In genomic region chr19:6482343-6482686, GRCh38 we compare ENCODE assay signal across 8 cellular contexts. TPM values are rescaled to one million over a fixed set of nuclear protein-coding genes. Genes with fewer than 3 reads are reported as not detected.
DNase-seq lines count a peak whose midpoint lies in the region; FAIRE-seq and TF ChIP-seq lines count a peak whose summit lies in the region.
"Had no signal": no experiment of that assay in that cellular context is flagged by ENCODE, and none has a peak within 500 bp of the region (broad histone marks: within the 10 kb centered on the region; RNA-seq: fewer than 3 reads in every experiment).

No MANE protein-coding gene starts in this region.

- no peaks in the 10 kb centered on the region for H3K36me3 Mint-ChIP-seq in IgD-negative memory B cell
- H3K36me3 Mint-ChIP-seq in activated T-helper 1 cell treated with anti-CD3 and anti-CD28 coated beads, Interleukin-12 subunit alpha, Interleukin-12 subunit beta, Interleukin-2, Interleukin-4 antibody, amounts not matched to agents 30 ng/mL and 10 ng/mL and 1 ng/mL, durations not matched to agents 14 hours and 24 hours and 36 hours (ENCODE audit: low read depth) = peaks cover 2% of the 10 kb centered on the region

- peaks cover 18 to 19% (median 18%) of the 10 kb centered on the region in 3 donors for H3K4me1 Mint-ChIP-seq in IgD-negative memory B cell
- peaks cover 23% of the 10 kb centered on the region for H3K4me1 Mint-ChIP-seq in activated T-helper 1 cell treated with anti-CD3 and anti-CD28 coated beads, Interleukin-12 subunit alpha, Interleukin-12 subunit beta, Interleukin-2, Interleukin-4 antibody, amounts not matched to agents 30 ng/mL and 10 ng/mL and 1 ng/mL, durations not matched to agents 14 hours and 24 hours and 36 hours (ENCODE audit: low read depth)

- peak overlapping the region; percentile 84 to 97 (median 97) for H3K27ac Mint-ChIP-seq in IgD-negative memory B cell
- H3K27ac Mint-ChIP-seq in activated T-helper 1 cell treated with anti-CD3 and anti-CD28 coated beads, Interleukin-12 subunit alpha, Interleukin-12 subunit beta, Interleukin-2, Interleukin-4 antibody, amounts not matched to agents 30 ng/mL and 10 ng/mL and 1 ng/mL, durations not matched to agents 14 hours and 24 hours and 36 hours = peak overlapping the region; percentile 89

- DNase-seq in activated T-helper 1 cell treated with anti-CD3 and anti-CD28 coated beads, Interleukin-12 subunit alpha, Interleukin-12 subunit beta, Interleukin-2, Interleukin-4 antibody, amounts not matched to agents 30 ng/mL and 10 ng/mL and 1 ng/mL, durations not matched to agents 14 hours and 24 hours and 36 hours (ENCODE audit: low spot score) = no peak
- DNase-seq in GM12891 (ENCODE audit: insufficient read length, low spot score) = no peak
- DNase-seq in posterior cingulate gyrus = no peak
- no peak for DNase-seq in DMS79 treated with DMSO at 0.1 percent for 48 hours (lab: John Stamatoyannopoulos, UW)
- DNase-seq: NCI-H1092 treated with DMSO at 0.1 percent for 48 hours had no signal

- FAIRE-seq in GM12891 (lab: Jason Lieb, UNC) = no peak

- no peak overlapping the region for H3K4me3 ChIP-seq in skin epidermis

- intact Hi-C loops in activated T-helper 1 cell treated with anti-CD3 and anti-CD28 coated beads, Interleukin-12 subunit alpha, Interleukin-12 subunit beta, Interleukin-2, Interleukin-4 antibody, amounts not matched to agents 30 ng/mL and 10 ng/mL and 1 ng/mL, durations not matched to agents 14 hours and 24 hours and 36 hours (cut with micrococcal nuclease) = no loop called here
- intact Hi-C loops in posterior cingulate gyrus (cut with DNase I) = no loop called here

- H3K27me3 Mint-ChIP-seq in IgD-negative memory B cell = no peaks in the 10 kb centered on the region
- H3K27me3 Mint-ChIP-seq in activated T-helper 1 cell treated with anti-CD3 and anti-CD28 coated beads, Interleukin-12 subunit alpha, Interleukin-12 subunit beta, Interleukin-2, Interleukin-4 antibody, amounts not matched to agents 30 ng/mL and 10 ng/mL and 1 ng/mL, durations not matched to agents 14 hours and 24 hours and 36 hours (ENCODE audit: insufficient read depth) = no peaks in the 10 kb centered on the region

- TF ChIP-seq POLR2A in GM12891 (IDR thresholded peaks at IDR 0.05; ENCODE audit: low read depth, low read length) = no peak

- no peaks in the 10 kb centered on the region for H3K9me3 Mint-ChIP-seq in IgD-negative memory B cell
- H3K9me3 Mint-ChIP-seq in activated T-helper 1 cell treated with anti-CD3 and anti-CD28 coated beads, Interleukin-12 subunit alpha, Interleukin-12 subunit beta, Interleukin-2, Interleukin-4 antibody, amounts not matched to agents 30 ng/mL and 10 ng/mL and 1 ng/mL, durations not matched to agents 14 hours and 24 hours and 36 hours = no peaks in the 10 kb centered on the region

- peak overlapping the region in 14 of 21 experiments; percentile 60 to 96 (median 80) for H3K27ac ChIP-seq in skin epidermis

- peak overlapping the region in 3 of 4 donors; percentile 83 to 96 (median 96) for H3K4me3 Mint-ChIP-seq in IgD-negative memory B cell
- H3K4me3 Mint-ChIP-seq in activated T-helper 1 cell treated with anti-CD3 and anti-CD28 coated beads, Interleukin-12 subunit alpha, Interleukin-12 subunit beta, Interleukin-2, Interleukin-4 antibody, amounts not matched to agents 30 ng/mL and 10 ng/mL and 1 ng/mL, durations not matched to agents 14 hours and 24 hours and 36 hours = peak overlapping the region; percentile 91

TF ChIP-seq in GM12891, 5 proteins besides CTCF, POLR2A, EP300 and RAD21:
- TF ChIP-seq TAF1 (IDR thresholded peaks at IDR 0.05; ENCODE audit: low read depth, low read length) (no peak), POLR2AphosphoS5 (IDR thresholded peaks at IDR 0.05; ENCODE audit: low read depth, low read length) (no peak), SPI1 (IDR thresholded peaks at IDR 0.05; ENCODE audit: low read depth, low read length) (no peak), POU2F2 (IDR thresholded peaks at IDR 0.05; ENCODE audit: low read depth, low read length) (no peak), PAX5 (IDR thresholded peaks at IDR 0.05; ENCODE audit: insufficient read depth, low read length, severe bottlenecking) (no peak)

RNA-seq across cellular contexts. Expression of gene DENND1C, which starts 0.7 kb away (rescaled TPM):
- 80.7 TPM for polyA plus RNA-seq in IgD-negative memory B cell
- 68.4 and 75.6 TPM in 2 replicates for total RNA-seq in activated T-helper 1 cell treated with anti-CD3 and anti-CD28 coated beads, Interleukin-12 subunit alpha, Interleukin-12 subunit beta, Interleukin-2, Interleukin-4 antibody, amounts not matched to agents 30 ng/mL and 10 ng/mL and 1 ng/mL, durations not matched to agents 14 hours and 24 hours and 36 hours
- polyA plus RNA-seq in GM12891 (2012; ENCODE audit: low read depth, missing spikeins) = 44.4 TPM
- total RNA-seq: fibroblast of lung had no signal
- polyA plus RNA-seq: fibroblast of lung had no signal

RNA-seq across cellular contexts. Expression of gene CRB3, which starts 18.2 kb away (rescaled TPM):
- 4.2 TPM for polyA plus RNA-seq in IgD-negative memory B cell
- total RNA-seq in activated T-helper 1 cell treated with anti-CD3 and anti-CD28 coated beads, Interleukin-12 subunit alpha, Interleukin-12 subunit beta, Interleukin-2, Interleukin-4 antibody, amounts not matched to agents 30 ng/mL and 10 ng/mL and 1 ng/mL, durations not matched to agents 14 hours and 24 hours and 36 hours = 0.29 and 0.39 TPM in 2 replicates
- 0.86 TPM for polyA plus RNA-seq in GM12891 (2012; ENCODE audit: low read depth, missing spikeins)
- polyA plus RNA-seq: fibroblast of lung had no signal

RNA-seq across cellular contexts. Expression of gene TUBB4A, which starts 19.8 kb away (rescaled TPM):
- 14.6 TPM for polyA plus RNA-seq in IgD-negative memory B cell
- total RNA-seq in activated T-helper 1 cell treated with anti-CD3 and anti-CD28 coated beads, Interleukin-12 subunit alpha, Interleukin-12 subunit beta, Interleukin-2, Interleukin-4 antibody, amounts not matched to agents 30 ng/mL and 10 ng/mL and 1 ng/mL, durations not matched to agents 14 hours and 24 hours and 36 hours = 2.3 and 3.0 TPM in 2 replicates
- 8.6 TPM for polyA plus RNA-seq in GM12891 (2012; ENCODE audit: low read depth, missing spikeins)
- total RNA-seq: fibroblast of lung had no signal
- polyA plus RNA-seq: fibroblast of lung had no signal

RNA-seq across cellular contexts. Expression of gene SLC25A23, which starts 22.7 kb away (rescaled TPM):
- 28.2 TPM for polyA plus RNA-seq in IgD-negative memory B cell
- total RNA-seq in activated T-helper 1 cell treated with anti-CD3 and anti-CD28 coated beads, Interleukin-12 subunit alpha, Interleukin-12 subunit beta, Interleukin-2, Interleukin-4 antibody, amounts not matched to agents 30 ng/mL and 10 ng/mL and 1 ng/mL, durations not matched to agents 14 hours and 24 hours and 36 hours = 18.6 and 20.3 TPM in 2 replicates
- polyA plus RNA-seq in GM12891 (2012; ENCODE audit: low read depth, missing spikeins) = 34.7 TPM

RNA-seq across cellular contexts. Expression of gene TNFSF9, which starts 48.5 kb away (rescaled TPM):
- 14.7 TPM for polyA plus RNA-seq in IgD-negative memory B cell
- 8.0 and 9.7 TPM in 2 replicates for total RNA-seq in activated T-helper 1 cell treated with anti-CD3 and anti-CD28 coated beads, Interleukin-12 subunit alpha, Interleukin-12 subunit beta, Interleukin-2, Interleukin-4 antibody, amounts not matched to agents 30 ng/mL and 10 ng/mL and 1 ng/mL, durations not matched to agents 14 hours and 24 hours and 36 hours
- 64.1 TPM for polyA plus RNA-seq in GM12891 (2012; ENCODE audit: low read depth, missing spikeins)
